ENCODE assay signal across 8 cellular contexts in genomic region chr3:187741403-187742350, GRCh38. TPM values are rescaled to one million over a fixed set of nuclear protein-coding genes. Genes with fewer than 3 reads are reported as not detected.
DNase-seq lines count a peak whose midpoint lies in the region; ATAC-seq and TF ChIP-seq lines count a peak whose summit lies in the region.

No MANE protein-coding gene starts in this region.

- intact Hi-C loops in cardiac septum (cut with DNase I): loop anchor here (1.0 to 5.0 kb wide), 6 partner anchors 526 to 1403 kb away; no protein-coding TSS in a partner anchor
- intact Hi-C loops in aorta (cut with DNase I): loop anchor here (2.0 to 10.0 kb wide), 17 partner anchors 411 to 1213 kb away; partner anchors contain the start of gene LPP (in 2 of the 2)

- peak overlapping the region; percentile 41 to 42 for H3K4me3 ChIP-seq in aorta (ENCODE audit: low read length in 2 of 2)

- no peaks in the 10 kb centered on the region for H3K9me3 ChIP-seq in aorta (ENCODE audit: control insufficient read depth, low read length)

- no peaks in the 10 kb centered on the region for H3K27me3 ChIP-seq in aorta (ENCODE audit: control insufficient read depth in 1 of 2, insufficient read depth in 2 of 2, low read length in 1 of 2)

- no peaks in the 10 kb centered on the region for H3K36me3 ChIP-seq in aorta (ENCODE audit: control insufficient read depth in 1 of 2, insufficient read depth in 2 of 2, low read length in 1 of 2)

- peak overlapping the region; percentile 63 for H3K27ac ChIP-seq in adipose tissue (ENCODE audit: low read depth, low read length)
- peak overlapping the region; percentile 58 to 69 for H3K27ac ChIP-seq in aorta (ENCODE audit: low read depth in 1 of 2, low read length in 2 of 2)

- no peaks in the 10 kb centered on the region for H3K4me1 ChIP-seq in aorta (ENCODE audit: control insufficient read depth in 1 of 2, insufficient read depth in 2 of 2, low read length in 2 of 2)

- WGBS in adipose tissue, 3 donors: 1% methylated on average over 35 of the region's 35 CpGs
- 1% methylated on average over 34 to 35 of the region's 35 CpGs for WGBS in aorta, 2 donors

- peak; percentile 70 for DNase-seq in DMS153 (lab: John Stamatoyannopoulos, UW)
- DNase-seq in LoVo (ENCODE audit: low spot score): peak; percentile 80
- DNase-seq in cardiac septum (ENCODE audit: low spot score): peak; percentile 89
- peak; percentile 85 for DNase-seq in pons (ENCODE audit: low spot score)
- peak; percentile 86 to 89 for DNase-seq in aorta
- DNase-seq in AG20443 (ENCODE audit: low spot score): no peak

- ATAC-seq in SK-N-SH treated with all-trans-retinoic acid at 6 μM for 48 hours (peak; percentile 9), aorta (ENCODE audit: low FRiP score) (peak; percentile 15)

TF ChIP-seq in SK-N-SH treated with all-trans-retinoic acid at 6 μM for 48 hours, 23 proteins besides CTCF, POLR2A, EP300 and RAD21:
- no peak for TF ChIP-seq ZC3H10 (CRISPR knock-in tag; IDR thresholded peaks at IDR 0.05)
- no peak for TF ChIP-seq ZFP3 (CRISPR knock-in tag; IDR thresholded peaks at IDR 0.05)
- no peak for TF ChIP-seq TSHZ2 (CRISPR knock-in tag; IDR thresholded peaks at IDR 0.05)
- no peak for TF ChIP-seq SNAI2 (CRISPR knock-in tag; IDR thresholded peaks at IDR 0.05)
- TF ChIP-seq GLIS3 (CRISPR knock-in tag; IDR thresholded peaks at IDR 0.05): no peak
- TF ChIP-seq ZNF565 (CRISPR knock-in tag; conservative IDR thresholded peaks at IDR 0.05; ENCODE audit: low read depth): no peak
- TF ChIP-seq RARB (CRISPR knock-in tag; IDR thresholded peaks at IDR 0.05): no peak
- no peak for TF ChIP-seq TCF4 (CRISPR knock-in tag; IDR thresholded peaks at IDR 0.05; ENCODE audit: borderline replicate concordance)
- no peak for TF ChIP-seq CSRNP3 (CRISPR knock-in tag; IDR thresholded peaks at IDR 0.05)
- TF ChIP-seq BACH2 (CRISPR knock-in tag; IDR thresholded peaks at IDR 0.05; ENCODE audit: borderline replicate concordance): no peak
- TF ChIP-seq CREB5 (CRISPR knock-in tag; IDR thresholded peaks at IDR 0.05; ENCODE audit: low read depth): no peak
- no peak for TF ChIP-seq ARNTL (CRISPR knock-in tag; IDR thresholded peaks at IDR 0.05; ENCODE audit: borderline replicate concordance, low read depth)
- no peak for TF ChIP-seq OSR1 (CRISPR knock-in tag; IDR thresholded peaks at IDR 0.05)
- TF ChIP-seq POU6F1 (CRISPR knock-in tag; IDR thresholded peaks at IDR 0.05; ENCODE audit: borderline replicate concordance, low read depth): no peak
- no peak for TF ChIP-seq ZNF70 (CRISPR knock-in tag; IDR thresholded peaks at IDR 0.05)
- no peak for TF ChIP-seq ESRRG (CRISPR knock-in tag; IDR thresholded peaks at IDR 0.05)
- no peak for TF ChIP-seq CSDC2 (CRISPR knock-in tag; IDR thresholded peaks at IDR 0.05)
- no peak for TF ChIP-seq PPARA (CRISPR knock-in tag; IDR thresholded peaks at IDR 0.05; ENCODE audit: borderline replicate concordance)
- no peak for TF ChIP-seq ISL1 (CRISPR knock-in tag; IDR thresholded peaks at IDR 0.05)

RNA-seq across cellular contexts. Expression of gene BCL6, which starts 3.6 kb away (rescaled TPM):
- 100 to 1,000 TPM in 1 of 3 donors, 10 to 100 TPM in 2; 41.1 to 221 (median 96.3) TPM for polyA plus RNA-seq in adipose tissue
- total RNA-seq in cardiac septum: 67.4 TPM
- 100 to 1,000 TPM; 136 to 154 TPM for total RNA-seq in aorta
- polyA plus RNA-seq in aorta: 10 to 100 TPM; 16.7 to 60.8 TPM

RNA-seq across cellular contexts. Expression of gene RTP2, which starts 39.3 kb away (rescaled TPM):
- polyA plus RNA-seq in adipose tissue (not detected), aorta (not detected)
- total RNA-seq in cardiac septum (not detected), aorta (not detected)
